ENCODE assay signal across 29 cellular contexts in genomic region chr4:114927881-114928280, GRCh38.
"Had no signal": no experiment of that assay in that cellular context is flagged by ENCODE, and none has a peak within 500 bp of the region (broad histone marks: within the 10 kb centered on the region; RNA-seq: fewer than 3 reads in every experiment).

No MANE protein-coding gene starts in this region.

- H3K27me3 Mint-ChIP-seq: stimulated activated memory B cell treated with anti-CD40 and anti-IgM and Interleukin-4, amounts not matched to agents 10 μg/mL and 1 μg/mL and 100 μg/mL, for 72 hours; stimulated activated naive B cell treated with anti-CD40 and anti-IgM and Interleukin-4, amounts not matched to agents 10 μg/mL and 1 μg/mL and 100 μg/mL, for 72 hours; stimulated activated naive CD8-positive, alpha-beta T cell treated with anti-CD3 and anti-CD28 coated beads, Interleukin-15, amount 100 ng/mL, for 72 hours; stimulated activated naive CD8-positive, alpha-beta T cell treated with anti-CD3 and anti-CD28 coated beads, Interleukin-15, Interleukin-2, amounts not matched to agents 100 ng/mL and 50 ng/mL, for 24 hours; type B pancreatic cell had no signal

- H3K36me3 Mint-ChIP-seq: stimulated activated effector memory CD8-positive, alpha-beta T cell treated with anti-CD3 and anti-CD28 coated beads, Interleukin-12 subunit alpha, Interleukin-12 subunit beta, amount 100 ng/mL, for 72 hours; stimulated activated memory B cell treated with anti-CD40 and anti-IgM and Interleukin-4, amounts not matched to agents 10 μg/mL and 1 μg/mL and 100 μg/mL, for 72 hours; stimulated activated naive B cell treated with anti-CD40 and anti-IgM and Interleukin-4, amounts not matched to agents 10 μg/mL and 1 μg/mL and 100 μg/mL, for 72 hours had no signal

- DNase-seq: stimulated activated CD4-positive, alpha-beta T cell treated with anti-CD3 and anti-CD28 coated beads, Interleukin-2, amount 100 ng/mL, for 48 hours; stimulated activated CD4-positive, alpha-beta T cell treated with anti-CD3 and anti-CD28 coated beads, Interleukin-4, amount 100 ng/mL, for 1 hour; stimulated activated CD4-positive, alpha-beta T cell treated with anti-CD3 and anti-CD28 coated beads, Interleukin-4, amount 100 ng/mL, for 24 hours; stimulated activated CD4-positive, alpha-beta T cell treated with anti-CD3 and anti-CD28 coated beads, Interleukin-4, amount 100 ng/mL, for 4 hours; stimulated activated CD8-positive, alpha-beta memory T cell treated with anti-CD3 and anti-CD28 coated beads, Interleukin-4, amount 100 ng/mL, for 48 hours; stimulated activated naive B cell treated with anti-CD40 and anti-IgM and Interleukin-4, amounts not matched to agents 10 μg/mL and 1 μg/mL and 100 μg/mL, for 72 hours; stimulated activated naive CD4-positive, alpha-beta T cell; stimulated activated naive CD4-positive, alpha-beta T cell treated with Interleukin-2 at 50 U/mL for 16 hours; stimulated activated naive CD8-positive, alpha-beta T cell treated with anti-CD3 and anti-CD28 coated beads, Interleukin-15, amount 100 ng/mL, for 72 hours; stimulated activated naive CD8-positive, alpha-beta T cell treated with anti-CD3 and anti-CD28 coated beads, Interleukin-15, Interleukin-2, amounts not matched to agents 100 U/mL and 50 U/mL, for 24 hours; stomach; substantia nigra; testis; thyroid gland; tibial artery; transverse colon; trophoblast cell; upper lobe of left lung; upper lobe of right lung; uterus had no signal

- H3K27ac Mint-ChIP-seq: stimulated activated effector memory CD8-positive, alpha-beta T cell treated with anti-CD3 and anti-CD28 coated beads, Interleukin-12 subunit alpha, Interleukin-12 subunit beta, amount 100 ng/mL, for 72 hours; stimulated activated memory B cell treated with anti-CD40 and anti-IgM and Interleukin-4, amounts not matched to agents 10 μg/mL and 1 μg/mL and 100 μg/mL, for 72 hours; stimulated activated naive B cell treated with anti-CD40 and anti-IgM and Interleukin-4, amounts not matched to agents 10 μg/mL and 1 μg/mL and 100 μg/mL, for 72 hours; stimulated activated naive CD8-positive, alpha-beta T cell treated with anti-CD3 and anti-CD28 coated beads, Interleukin-15, amount 100 ng/mL, for 72 hours; stimulated activated naive CD8-positive, alpha-beta T cell treated with anti-CD3 and anti-CD28 coated beads, Interleukin-15, Interleukin-2, amounts not matched to agents 100 ng/mL and 50 ng/mL, for 24 hours; type B pancreatic cell had no signal

- ATAC-seq: stimulated activated effector memory CD8-positive, alpha-beta T cell treated with anti-CD3 and anti-CD28 coated beads, Interleukin-12 subunit alpha, Interleukin-12 subunit beta, amount 100 ng/mL, for 72 hours; stimulated activated memory B cell treated with anti-CD40 and anti-IgM and Interleukin-4, amounts not matched to agents 10 μg/mL and 1 μg/mL and 100 μg/mL, for 72 hours; stimulated activated naive B cell treated with anti-CD40 and anti-IgM and Interleukin-4, amounts not matched to agents 10 μg/mL and 1 μg/mL and 100 μg/mL, for 72 hours; stimulated activated naive CD8-positive, alpha-beta T cell treated with anti-CD3 and anti-CD28 coated beads, Interleukin-15, amount 100 ng/mL, for 72 hours; stimulated activated naive CD8-positive, alpha-beta T cell treated with anti-CD3 and anti-CD28 coated beads, Interleukin-15, Interleukin-2, amounts not matched to agents 100 U/mL and 50 U/mL, for 24 hours; upper lobe of right lung had no signal

- H3K4me1 ChIP-seq: stomach, suprapubic skin, thyroid gland, tibial artery, transverse colon, upper lobe of left lung, upper lobe of right lung, uterus, vagina had no signal

- FAIRE-seq: urothelium cell line had no signal

- H3K27me3 ChIP-seq: stomach, suprapubic skin, testis, thyroid gland, tibial artery, tibial nerve, transverse colon, upper lobe of left lung, upper lobe of right lung, uterus, vagina had no signal

- H3K9me3 ChIP-seq: suprapubic skin, testis, thoracic aorta, thyroid gland, tibial artery, upper lobe of left lung, uterus, vagina had no signal

- H3K9me3 Mint-ChIP-seq: stimulated activated naive CD8-positive, alpha-beta T cell treated with anti-CD3 and anti-CD28 coated beads, Interleukin-15, amount 100 ng/mL, for 72 hours; stimulated activated naive CD8-positive, alpha-beta T cell treated with anti-CD3 and anti-CD28 coated beads, Interleukin-15, Interleukin-2, amounts not matched to agents 100 ng/mL and 50 ng/mL, for 24 hours had no signal

- H3K4me3 ChIP-seq: stomach, suprapubic skin, testis, thoracic aorta, thyroid gland, tibial artery, tibial nerve, transverse colon, upper lobe of left lung, upper lobe of right lung, uterus, vagina had no signal

- H3K27ac ChIP-seq: stomach, suprapubic skin, testis, thoracic aorta, thyroid gland, tibial artery, tibial nerve, transverse colon, upper lobe of left lung, upper lobe of right lung, uterus, vagina had no signal

- H3K4me1 Mint-ChIP-seq: stimulated activated effector memory CD8-positive, alpha-beta T cell treated with anti-CD3 and anti-CD28 coated beads, Interleukin-12 subunit alpha, Interleukin-12 subunit beta, amount 100 ng/mL, for 72 hours; stimulated activated memory B cell treated with anti-CD40 and anti-IgM and Interleukin-4, amounts not matched to agents 10 μg/mL and 1 μg/mL and 100 μg/mL, for 72 hours; stimulated activated naive B cell treated with anti-CD40 and anti-IgM and Interleukin-4, amounts not matched to agents 10 μg/mL and 1 μg/mL and 100 μg/mL, for 72 hours; stimulated activated naive CD8-positive, alpha-beta T cell treated with anti-CD3 and anti-CD28 coated beads, Interleukin-15, amount 100 ng/mL, for 72 hours had no signal

- H3K4me3 Mint-ChIP-seq: stimulated activated effector memory CD8-positive, alpha-beta T cell treated with anti-CD3 and anti-CD28 coated beads, Interleukin-12 subunit alpha, Interleukin-12 subunit beta, amount 100 ng/mL, for 72 hours; stimulated activated memory B cell treated with anti-CD40 and anti-IgM and Interleukin-4, amounts not matched to agents 10 μg/mL and 1 μg/mL and 100 μg/mL, for 72 hours; stimulated activated naive B cell treated with anti-CD40 and anti-IgM and Interleukin-4, amounts not matched to agents 10 μg/mL and 1 μg/mL and 100 μg/mL, for 72 hours; stimulated activated naive CD8-positive, alpha-beta T cell treated with anti-CD3 and anti-CD28 coated beads, Interleukin-15, amount 100 ng/mL, for 72 hours; stimulated activated naive CD8-positive, alpha-beta T cell treated with anti-CD3 and anti-CD28 coated beads, Interleukin-15, Interleukin-2, amounts not matched to agents 100 ng/mL and 50 ng/mL, for 24 hours; type B pancreatic cell had no signal

- H3K36me3 ChIP-seq: stomach, suprapubic skin, thoracic aorta, thyroid gland, tibial artery, tibial nerve, transverse colon, upper lobe of left lung, upper lobe of right lung, uterus, vagina had no signal
